20 cellular contexts compared by ENCODE assay signal in genomic region chr4:79255793-79256192, GRCh38.
A peak's percentile ranks its signal among the peaks of the same experiment; 100 is the strongest.
DNase-seq lines count a peak whose midpoint lies in the region; ATAC-seq and TF ChIP-seq lines count a peak whose summit lies in the region.
"Had no signal": no experiment of that assay in that cellular context is flagged by ENCODE, and none has a peak within 500 bp of the region (broad histone marks: within the 10 kb centered on the region; RNA-seq: fewer than 3 reads in every experiment).

No MANE protein-coding gene starts in this region.

- H3K36me3 ChIP-seq in mesendoderm (ENCODE audit: control insufficient read depth, insufficient read depth, low read length) (no peaks in the 10 kb centered on the region), tibial artery (peaks cover 0 to 11% (median 4%) of the 10 kb centered on the region in 3 donors), left ventricle myocardium inferior (no peaks in the 10 kb centered on the region)
- H3K36me3 ChIP-seq: HAP-1 had no signal

- H3K36me3 Mint-ChIP-seq in H9 (ENCODE audit: insufficient read depth in 1 of 3, low read depth in 3 of 3) = peaks cover 0 to 5% (median 2%) of the 10 kb centered on the region in 3 experiments; a peak in 2 of 7 replicates
- H3K36me3 Mint-ChIP-seq in WTC11 = peaks cover 3% of the 10 kb centered on the region; the same call in 1 of the 2 replicates
- H3K36me3 Mint-ChIP-seq: CD4-positive, CD25-positive, alpha-beta regulatory T cell; T-cell had no signal

- H4K8ac ChIP-seq in H9 (replicated peaks; ENCODE audit: insufficient read length, low read depth, low read length) = no peak overlapping the region
- H4K8ac ChIP-seq in mesendoderm (ENCODE audit: low read depth, low read length) = no peak overlapping the region

- H3K79me2 ChIP-seq in H9 (ENCODE audit: insufficient read depth, low read length) = no peaks in the 10 kb centered on the region
- no peaks in the 10 kb centered on the region for H3K79me2 ChIP-seq in mesendoderm (ENCODE audit: control insufficient read depth, insufficient read depth, low read length)

- no peak overlapping the region for H3K18ac ChIP-seq in H9 (ENCODE audit: insufficient read length, low read depth, low read length)
- H3K18ac ChIP-seq in mesendoderm (ENCODE audit: low read length) = no peak overlapping the region

- H2BK5ac ChIP-seq in H9 (ENCODE audit: insufficient read length, low read length) = no peak overlapping the region
- H2BK5ac ChIP-seq in mesendoderm (ENCODE audit: low read length) = no peak overlapping the region

- H3K4me2 ChIP-seq in H9 (ENCODE audit: insufficient read depth, insufficient read length, low read length) (no peak overlapping the region), mesendoderm (ENCODE audit: low read length) (no peak overlapping the region)

- H3K4ac ChIP-seq in H9 (ENCODE audit: low read depth, low read length) (no peak overlapping the region), mesendoderm (ENCODE audit: low read depth, low read length) (no peak overlapping the region)

- H4K20me1 ChIP-seq in H9 (ENCODE audit: control insufficient read depth, insufficient read depth, insufficient read length) = no peaks in the 10 kb centered on the region

- no peak for TF ChIP-seq CTCF in H9 (conservative IDR thresholded peaks at IDR 0.05)
- TF ChIP-seq CTCF in WTC11 (IDR thresholded peaks at IDR 0.05) = no peak
- no peak for TF ChIP-seq CTCF in tibial artery (IDR thresholded peaks at IDR 0.05)
- TF ChIP-seq CTCF in left ventricle myocardium inferior (IDR thresholded peaks at IDR 0.05; ENCODE audit: borderline replicate concordance) = no peak

- CTCF ChIA-PET in WTC11 (lab: Charles Lee) = interaction anchor here (1.0 to 1.1 kb wide), 2 partner anchors 13 to 42 kb away, joined by 3 read pairs; no protein-coding TSS in a partner anchor

- no CpG with 5 or more reads among the region's 6 CpGs for WGBS in H9 (ENCODE audit: extremely low coverage, insufficient read length, low lambda C conversion rate)
- WGBS in mesendoderm (ENCODE audit: extremely low coverage, insufficient coverage, low lambda C conversion rate) = no CpG with 5 or more reads among the region's 6 CpGs

- no peak overlapping the region for H2AK5ac ChIP-seq in H9 (ENCODE audit: insufficient read length, low read length)
- H2AK5ac ChIP-seq in mesendoderm (ENCODE audit: low read length) = no peak overlapping the region

- H3T11ph ChIP-seq in H9 (ENCODE audit: low read length) = no peak overlapping the region

- H3K56ac ChIP-seq in H9 (ENCODE audit: insufficient read length, low read depth, low read length) (no peak overlapping the region), mesendoderm (ENCODE audit: low read length) (no peak overlapping the region)

- H3K23ac ChIP-seq in H9 (ENCODE audit: insufficient read length, low read depth, low read length) (no peak overlapping the region), mesendoderm (ENCODE audit: low read length) (no peak overlapping the region)

- H3K9ac ChIP-seq in H9 (ENCODE audit: extremely low read depth, insufficient read length, low read length) = no peak overlapping the region
- H3K9ac ChIP-seq in mesendoderm (ENCODE audit: low read length) = no peak overlapping the region

- intact Hi-C loops in tibial artery (cut with DNase I; ENCODE audit: low total_unique reads) = no loop called here
- intact Hi-C loops in left ventricle myocardium inferior (cut with micrococcal nuclease) = no loop called here

- POLR2A ChIA-PET in WTC11 (lab: Charles Lee) = no interaction called here

- H3K79me1 ChIP-seq in H9 (ENCODE audit: insufficient read depth, low read depth, low read length, poor library complexity, severe bottlenecking) (no peaks in the 10 kb centered on the region), mesendoderm (ENCODE audit: low read length) (no peaks in the 10 kb centered on the region)

- H3K9me3 Mint-ChIP-seq in H9 = peaks cover 4 to 11% of the 10 kb centered on the region in 2 experiments; a peak in 4 of 5 replicates
- peaks cover 13% of the 10 kb centered on the region for H3K9me3 Mint-ChIP-seq in WTC11

- H2BK12ac ChIP-seq in H9 (ENCODE audit: insufficient read length, low read depth, low read length) = no peak overlapping the region

- no peak overlapping the region for H3K27ac Mint-ChIP-seq in H9
- no peak overlapping the region for H3K27ac Mint-ChIP-seq in WTC11
- H3K27ac Mint-ChIP-seq: CD4-positive, CD25-positive, alpha-beta regulatory T cell; T-cell had no signal

- H4K5ac ChIP-seq in H9 (ENCODE audit: insufficient read length, low read depth, low read length) (no peak overlapping the region), mesendoderm (ENCODE audit: low read length) (no peak overlapping the region)

- H2BK120ac ChIP-seq in H9 (ENCODE audit: low read depth, low read length, poor library complexity, severe bottlenecking) (no peak overlapping the region), mesendoderm (ENCODE audit: low read depth, low read length) (no peak overlapping the region)

- H3K27me3 ChIP-seq in H9 (ENCODE audit: insufficient read depth, low read length) = no peaks in the 10 kb centered on the region
- H3K27me3 ChIP-seq in mesendoderm (ENCODE audit: insufficient read depth, low read length, poor library complexity) = no peaks in the 10 kb centered on the region
- H3K27me3 ChIP-seq in tibial artery = no peaks in the 10 kb centered on the region
- no peaks in the 10 kb centered on the region for H3K27me3 ChIP-seq in left ventricle myocardium inferior (ENCODE audit: low read depth)

- H3K27me3 Mint-ChIP-seq in H9 (ENCODE audit: low read depth) (no peaks in the 10 kb centered on the region; the same call in 1 of the 2 replicates), WTC11 (ENCODE audit: low read depth) (no peaks in the 10 kb centered on the region)
- H3K27me3 Mint-ChIP-seq: T-cell had no signal

- no peaks in the 10 kb centered on the region for H3K4me1 ChIP-seq in H9 (ENCODE audit: insufficient read depth, low read length)
- H3K4me1 ChIP-seq in mesendoderm (ENCODE audit: control insufficient read depth, low read depth, low read length) = no peaks in the 10 kb centered on the region
- H3K4me1 ChIP-seq in tibial artery = peaks cover 0 to 14% (median 4%) of the 10 kb centered on the region in 4 donors
- H3K4me1 ChIP-seq in left ventricle myocardium inferior = peaks cover 5% of the 10 kb centered on the region
- H3K4me1 ChIP-seq: HAP-1 had no signal

- ATAC-seq in WTC11 (peak; percentile 94), GM21515 (IDR thresholded peaks at IDR 0.05; ENCODE audit: unreplicated experiment) (no peak)
- ATAC-seq: HepG2, Panc1, SK-N-SH treated with all-trans-retinoic acid at 6 μM for 48 hours, T-cell had no signal

- H3K4me3 Mint-ChIP-seq in H9 (no peak overlapping the region), WTC11 (no peak overlapping the region)
- H3K4me3 Mint-ChIP-seq: CD4-positive, CD25-positive, alpha-beta regulatory T cell; T-cell had no signal

- no peak overlapping the region for H3K14ac ChIP-seq in H9 (ENCODE audit: insufficient read depth, low read length)

- H3K4me1 Mint-ChIP-seq in H9 (peaks cover 2 to 3% of the 10 kb centered on the region in 2 experiments; a peak in 3 of 4 replicates), WTC11 (peaks cover 3% of the 10 kb centered on the region; the same call in 1 of the 2 replicates)
- H3K4me1 Mint-ChIP-seq: CD4-positive, CD25-positive, alpha-beta regulatory T cell; T-cell had no signal

- no peak overlapping the region for H2BK15ac ChIP-seq in H9 (ENCODE audit: low read depth, low read length)
- H2BK15ac ChIP-seq in mesendoderm (replicated peaks; ENCODE audit: low read depth) = no peak overlapping the region

- H2AFZ ChIP-seq in H9 (ENCODE audit: low read length) = no peak overlapping the region

- H3K27ac ChIP-seq in H9 (ENCODE audit: insufficient read length, low read depth, low read length) (no peak overlapping the region), mesendoderm (ENCODE audit: low read depth, low read length) (no peak overlapping the region), tibial artery (no peak overlapping the region), left ventricle myocardium inferior (replicated peaks) (no peak overlapping the region)
- H3K27ac ChIP-seq: HL-60 had no signal

- peak; percentile 36 for DNase-seq in DMS 273 treated with DMSO at 0.1 percent for 48 hours (lab: John Stamatoyannopoulos, UW)
- peak; percentile 67 for DNase-seq in H9
- peak; percentile 59 for DNase-seq in WTC11 (ENCODE audit: low spot score)
- peak; percentile 65 for DNase-seq in mesendoderm
- no peak for DNase-seq in tibial artery
- no peak for DNase-seq in left ventricle myocardium inferior
- DNase-seq: CD4-positive, CD25-positive, alpha-beta regulatory T cell; KG1; NCI-H1105; NCI-H146; NCI-H2029; NCI-H526; SIG-M5; T-cell had no signal

- H2BK20ac ChIP-seq in H9 (ENCODE audit: low read depth, low read length, poor library complexity, severe bottlenecking) = no peak overlapping the region

- no peak overlapping the region for H4K91ac ChIP-seq in H9 (ENCODE audit: insufficient read length, low read depth, low read length)

- H3K23me2 ChIP-seq in H9 (ENCODE audit: insufficient read length, low read depth, low read length, poor library complexity, severe bottlenecking) = no peaks in the 10 kb centered on the region

- H3K4me3 ChIP-seq in mesendoderm (ENCODE audit: low read length) = no peak overlapping the region
- no peak overlapping the region for H3K4me3 ChIP-seq in tibial artery
- no peak overlapping the region for H3K4me3 ChIP-seq in left ventricle myocardium inferior
- H3K4me3 ChIP-seq: HAP-1 had no signal

- H3K9me3 ChIP-seq in H9 (ENCODE audit: control insufficient read depth, low read depth, low read length) (no peaks in the 10 kb centered on the region), tibial artery (no peaks in the 10 kb centered on the region), left ventricle myocardium inferior (replicated peaks) (no peaks in the 10 kb centered on the region)
- H3K9me3 ChIP-seq: HAP-1 had no signal

TF ChIP-seq in WTC11, 78 proteins besides CTCF, POLR2A, EP300 and RAD21 (continues in another document):
- no peak for TF ChIP-seq MAX (CRISPR knock-in tag; IDR thresholded peaks at IDR 0.05)
- no peak for TF ChIP-seq JUN (CRISPR knock-in tag; IDR thresholded peaks at IDR 0.05)

Comparison
In these comparisons a context has a peak if more than half of its experiments do, and no peak if none do; other contexts are left out.
1. DNase-seq: peak in DMS 273 treated with DMSO at 0.1 percent for 48 hours (single experiment), H9 (single experiment), WTC11 (single experiment) and mesendoderm (single experiment); none in tibial artery (0 of 2) and left ventricle myocardium inferior (single experiment).